ENCODE assay signal across 8 cellular contexts in the genomic region with DNA sequence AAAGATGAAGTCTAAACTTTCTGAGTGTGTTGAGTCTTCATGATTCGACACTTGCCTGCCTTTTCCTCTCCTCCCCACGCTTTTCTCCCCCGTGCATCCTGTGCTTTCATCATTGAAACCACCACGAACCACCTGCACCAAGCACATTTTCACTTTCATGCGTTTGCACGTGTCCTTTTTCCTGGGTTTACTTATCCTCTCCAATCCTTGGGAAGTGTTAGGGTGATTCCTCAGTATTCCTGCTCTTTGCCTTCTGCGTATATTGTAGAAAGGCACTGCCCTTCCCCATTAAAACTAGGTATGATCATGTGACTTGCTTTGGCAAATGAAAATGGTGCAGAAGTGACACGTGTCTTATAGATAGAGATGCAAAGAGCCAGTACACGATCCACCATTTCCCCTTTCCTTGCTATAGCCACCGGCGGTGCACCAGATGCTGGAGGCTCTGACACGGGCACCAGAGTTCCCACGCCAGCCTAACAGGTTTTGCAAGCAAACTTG.
DNase-seq lines count a peak whose midpoint lies in the region; ATAC-seq lines count a peak whose summit lies in the region.

No MANE protein-coding gene starts in this region.

- peak; percentile 44 for ATAC-seq in GM19324 (IDR thresholded peaks at IDR 0.05; ENCODE audit: low FRiP score, unreplicated experiment)
- ATAC-seq in HG03108 (IDR thresholded peaks at IDR 0.05; ENCODE audit: unreplicated experiment) = peak; percentile 45

- DNase-seq in activated CD8-positive, alpha-beta memory T cell treated with anti-CD3 and anti-CD28 coated beads for 24 hours = peak; percentile 73
- peak in 2 of 3 experiments; percentile 14 to 29 for DNase-seq in stimulated activated CD4-positive, alpha-beta T cell treated with anti-CD3 and anti-CD28 coated beads, TNF-alpha, amount 100 ng/mL, for 24 hours (ENCODE audit: low read depth in 3 of 3)
- DNase-seq in NCI-H1930 (lab: John Stamatoyannopoulos, UW) (no peak), C1 segment of cervical spinal cord (lab: John Stamatoyannopoulos, UW) (no peak), COR-L47 (lab: John Stamatoyannopoulos, UW) (no peak), cerebellar nuclear complex (lab: John Stamatoyannopoulos, UW) (no peak)

Comparison
In these comparisons a context has a peak if more than half of its experiments do, and no peak if none do; other contexts are left out.
1. DNase-seq: peak in activated CD8-positive, alpha-beta memory T cell treated with anti-CD3 and anti-CD28 coated beads for 24 hours (single experiment) and stimulated activated CD4-positive, alpha-beta T cell treated with anti-CD3 and anti-CD28 coated beads, TNF-alpha, amount 100 ng/mL, for 24 hours (2 of 3); none in NCI-H1930 (0 of 2), C1 segment of cervical spinal cord (0 of 14), COR-L47 (single experiment) and cerebellar nuclear complex (0 of 2).